ENCODE assay signal across 9 cellular contexts in the genomic region with DNA sequence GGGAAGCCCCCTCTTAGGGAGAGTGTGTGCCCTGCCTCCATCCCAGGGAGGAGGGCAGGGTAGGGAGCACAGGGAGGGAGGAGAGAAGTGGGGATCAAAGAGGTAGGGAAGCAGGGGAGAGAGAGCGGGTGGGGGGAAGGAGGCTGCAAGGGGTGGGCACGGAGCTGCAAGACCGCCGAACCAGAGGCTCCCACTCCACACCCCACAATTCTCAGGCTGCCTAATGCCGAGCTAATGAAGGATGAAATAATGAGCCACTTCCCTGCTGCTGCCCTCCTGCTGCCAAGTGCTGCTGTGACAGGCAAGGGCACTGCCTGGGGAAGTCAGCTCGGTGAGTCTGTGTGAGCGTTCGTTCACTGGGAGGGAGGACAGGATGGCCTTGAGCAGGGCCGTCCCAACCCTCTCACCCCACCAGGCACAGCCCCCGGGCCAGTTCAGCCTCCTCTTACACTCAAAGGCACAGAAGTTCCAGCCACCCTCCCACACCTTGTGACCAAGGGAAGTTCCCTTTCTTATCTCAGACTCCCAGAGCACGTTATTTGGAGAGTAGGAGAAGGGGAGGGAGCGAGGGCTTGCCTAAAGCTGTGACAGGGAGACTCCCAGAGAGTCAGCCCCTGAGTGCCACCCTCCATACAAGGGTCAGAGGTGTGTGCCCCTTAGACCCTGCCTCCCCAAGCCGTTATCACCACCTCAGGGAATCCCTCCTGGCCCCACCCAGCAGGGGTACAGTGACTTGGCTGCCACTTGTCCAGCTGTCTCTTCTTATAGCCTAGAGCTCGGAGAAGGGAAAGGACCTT. TPM values are rescaled to one million over a fixed set of nuclear protein-coding genes. Genes with fewer than 3 reads are reported as not detected.
DNase-seq lines count a peak whose midpoint lies in the region; FAIRE-seq and TF ChIP-seq lines count a peak whose summit lies in the region.
"Had no signal": no experiment of that assay in that cellular context is flagged by ENCODE, and none has a peak within 500 bp of the region (broad histone marks: within the 10 kb centered on the region; RNA-seq: fewer than 3 reads in every experiment).

No MANE protein-coding gene starts in this region.

- no peaks in the 10 kb centered on the region for H3K27me3 Mint-ChIP-seq in activated CD4-positive, alpha-beta T cell treated with anti-CD3 and anti-CD28 coated beads, Interleukin-2, amount 10 ng/mL, durations not matched to agents 24 days and 14 days
- H3K27me3 Mint-ChIP-seq: stimulated activated naive CD8-positive, alpha-beta T cell treated with anti-CD3 and anti-CD28 coated beads, Interleukin-15, Interleukin-2, amounts not matched to agents 100 ng/mL and 50 ng/mL, for 24 hours had no signal

- intact Hi-C loops in activated CD4-positive, alpha-beta T cell treated with anti-CD3 and anti-CD28 coated beads, Interleukin-2, amount 10 ng/mL, durations not matched to agents 24 days and 14 days (cut with micrococcal nuclease): no loop called here

- DNase-seq in EH (ENCODE audit: low read depth) (peak; percentile 51), M059J (ENCODE audit: low read depth) (peak; percentile 43), choroid plexus epithelial cell (ENCODE audit: low read depth) (peak; percentile 34), GM19239 (ENCODE audit: insufficient read length, low spot score) (no peak), NCI-H1436 (lab: John Stamatoyannopoulos, UW) (no peak), NCI-H1048 (lab: John Stamatoyannopoulos, UW) (no peak)
- DNase-seq in activated CD4-positive, alpha-beta T cell treated with anti-CD3 and anti-CD28 coated beads, Interleukin-2, amount 10 ng/mL, durations not matched to agents 24 days and 14 days: no peak

- no peak overlapping the region for H3K27ac Mint-ChIP-seq in activated CD4-positive, alpha-beta T cell treated with anti-CD3 and anti-CD28 coated beads, Interleukin-2, amount 10 ng/mL, durations not matched to agents 24 days and 14 days
- H3K27ac Mint-ChIP-seq: stimulated activated naive CD8-positive, alpha-beta T cell treated with anti-CD3 and anti-CD28 coated beads, Interleukin-15, Interleukin-2, amounts not matched to agents 100 ng/mL and 50 ng/mL, for 24 hours had no signal

- H3K4me3 Mint-ChIP-seq in activated CD4-positive, alpha-beta T cell treated with anti-CD3 and anti-CD28 coated beads, Interleukin-2, amount 10 ng/mL, durations not matched to agents 24 days and 14 days: no peak overlapping the region
- H3K4me3 Mint-ChIP-seq: stimulated activated naive CD8-positive, alpha-beta T cell treated with anti-CD3 and anti-CD28 coated beads, Interleukin-15, Interleukin-2, amounts not matched to agents 100 ng/mL and 50 ng/mL, for 24 hours had no signal

- H3K27ac ChIP-seq in mesodermal cell (ENCODE audit: low read depth, low read length, severe bottlenecking): peak overlapping the region; percentile 57

- no peaks in the 10 kb centered on the region for H3K36me3 ChIP-seq in mesodermal cell (ENCODE audit: control insufficient read depth, insufficient read depth, low read length)

- TF ChIP-seq CTCF in choroid plexus epithelial cell (conservative IDR thresholded peaks at IDR 0.05; ENCODE audit: low read depth, low read length): peak; percentile 37

- H3K36me3 Mint-ChIP-seq in activated CD4-positive, alpha-beta T cell treated with anti-CD3 and anti-CD28 coated beads, Interleukin-2, amount 10 ng/mL, durations not matched to agents 24 days and 14 days (ENCODE audit: low read depth): no peaks in the 10 kb centered on the region

- no peak for FAIRE-seq in GM19239 (lab: Jason Lieb, UNC)

- H3K9me3 ChIP-seq in mesodermal cell (ENCODE audit: control insufficient read depth, low read length): no peaks in the 10 kb centered on the region

- WGBS in mesodermal cell (ENCODE audit: insufficient coverage in 2 of 2), 2 experiments: 7 to 10% methylated on average over 2 to 6 of the region's 14 CpGs

- peaks cover 2% of the 10 kb centered on the region for H3K4me1 Mint-ChIP-seq in activated CD4-positive, alpha-beta T cell treated with anti-CD3 and anti-CD28 coated beads, Interleukin-2, amount 10 ng/mL, durations not matched to agents 24 days and 14 days

- H3K4me1 ChIP-seq in mesodermal cell (ENCODE audit: control insufficient read depth, insufficient read depth, low read length, poor library complexity, severe bottlenecking): peaks cover 29% of the 10 kb centered on the region

- H3K9me3 Mint-ChIP-seq in activated CD4-positive, alpha-beta T cell treated with anti-CD3 and anti-CD28 coated beads, Interleukin-2, amount 10 ng/mL, durations not matched to agents 24 days and 14 days: no peaks in the 10 kb centered on the region
- H3K9me3 Mint-ChIP-seq: stimulated activated naive CD8-positive, alpha-beta T cell treated with anti-CD3 and anti-CD28 coated beads, Interleukin-15, Interleukin-2, amounts not matched to agents 100 ng/mL and 50 ng/mL, for 24 hours had no signal

- H3K4me3 ChIP-seq in choroid plexus epithelial cell (ENCODE audit: low read depth, low read length) (no peak overlapping the region), mesodermal cell (ENCODE audit: extremely low read depth, insufficient read depth, low read length, poor library complexity, severe bottlenecking) (no peak overlapping the region)

RNA-seq across cellular contexts. Expression of gene GLYCTK, which starts 12.4 kb away (rescaled TPM):
- total RNA-seq in M059J (2014; rRNA removed; shearing (Covaris generic)): 1.6 and 2.8 TPM in 2 replicates
- 8.2 TPM for polyA plus RNA-seq in mesodermal cell (2013, experiment 1 of 2)
- 6.3 TPM for polyA plus RNA-seq in mesodermal cell (2013, experiment 2 of 2)
- total RNA-seq in activated CD4-positive, alpha-beta T cell treated with anti-CD3 and anti-CD28 coated beads, Interleukin-2, amount 10 ng/mL, durations not matched to agents 24 days and 14 days: 16.3 and 17.4 TPM in 2 replicates

RNA-seq across cellular contexts. Expression of gene DNAH1, which starts 16.1 kb away (rescaled TPM):
- total RNA-seq in M059J (2014; rRNA removed; shearing (Covaris generic)): 0.02 and 0.52 TPM in 2 replicates
- polyA plus RNA-seq in mesodermal cell (2013, experiment 1 of 2): 1.9 TPM
- polyA plus RNA-seq in mesodermal cell (2013, experiment 2 of 2): 1.6 TPM
- 9.9 and 10.6 TPM in 2 replicates for total RNA-seq in activated CD4-positive, alpha-beta T cell treated with anti-CD3 and anti-CD28 coated beads, Interleukin-2, amount 10 ng/mL, durations not matched to agents 24 days and 14 days

RNA-seq across cellular contexts. Expression of gene WDR82, which starts 21.6 kb away (rescaled TPM):
- 29.9 and 35.5 TPM in 2 replicates for total RNA-seq in M059J (2014; rRNA removed; shearing (Covaris generic))
- 68.1 TPM for polyA plus RNA-seq in mesodermal cell (2013, experiment 1 of 2)
- polyA plus RNA-seq in mesodermal cell (2013, experiment 2 of 2): 62.5 TPM
- 104 and 106 TPM in 2 replicates for total RNA-seq in activated CD4-positive, alpha-beta T cell treated with anti-CD3 and anti-CD28 coated beads, Interleukin-2, amount 10 ng/mL, durations not matched to agents 24 days and 14 days

RNA-seq across cellular contexts. Expression of gene PPM1M, which starts 54.5 kb away (rescaled TPM):
- total RNA-seq in M059J (2014; rRNA removed; shearing (Covaris generic)): 1.9 and 4.6 TPM in 2 replicates
- polyA plus RNA-seq in mesodermal cell (2013, experiment 1 of 2): 8.4 TPM
- polyA plus RNA-seq in mesodermal cell (2013, experiment 2 of 2): 7.7 TPM
- 48.3 and 49.2 TPM in 2 replicates for total RNA-seq in activated CD4-positive, alpha-beta T cell treated with anti-CD3 and anti-CD28 coated beads, Interleukin-2, amount 10 ng/mL, durations not matched to agents 24 days and 14 days

Comparison
In these comparisons a context has a peak if more than half of its experiments do, and no peak if none do; other contexts are left out.
1. DNase-seq: peak in EH (single experiment), M059J (single experiment) and choroid plexus epithelial cell (single experiment); none in activated CD4-positive, alpha-beta T cell treated with anti-CD3 and anti-CD28 coated beads, Interleukin-2, amount 10 ng/mL, durations not matched to agents 24 days and 14 days (single experiment), GM19239 (single experiment), NCI-H1436 (single experiment) and NCI-H1048 (single experiment).